Comparison of ENCODE assay signal across 18 cellular contexts in the genomic region with DNA sequence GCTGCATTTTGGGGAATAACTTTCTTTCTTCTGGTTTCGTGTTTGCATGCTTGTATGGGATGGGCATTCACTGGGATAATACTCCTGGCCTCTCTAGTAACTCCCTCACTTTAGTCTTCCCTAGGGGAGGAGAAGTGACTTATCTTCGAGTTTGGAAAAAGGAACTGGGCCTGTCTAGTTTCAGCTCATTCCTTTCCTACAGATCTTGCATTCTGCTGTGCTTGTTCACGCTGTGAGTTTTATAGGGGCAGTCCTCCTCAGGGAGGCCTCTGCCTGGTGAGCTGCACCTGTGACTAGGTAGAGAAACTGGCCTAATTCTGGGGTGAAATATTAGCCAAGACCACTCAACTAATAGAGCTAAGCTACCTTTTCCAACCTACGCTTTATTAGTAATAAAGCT. TPM values are rescaled to one million over a fixed set of nuclear protein-coding genes. Genes with fewer than 3 reads are reported as not detected.
A peak's percentile ranks its signal among the peaks of the same experiment; 100 is the strongest.
DNase-seq lines count a peak whose midpoint lies in the region; ATAC-seq and TF ChIP-seq lines count a peak whose summit lies in the region.
"Had no signal": no experiment of that assay in that cellular context is flagged by ENCODE, and none has a peak within 500 bp of the region (broad histone marks: within the 10 kb centered on the region; RNA-seq: fewer than 3 reads in every experiment).

No MANE protein-coding gene starts in this region.

- ATAC-seq in stimulated activated naive CD8-positive, alpha-beta T cell treated with anti-CD3 and anti-CD28 coated beads, Interleukin-15, amount 100 ng/mL, for 72 hours: no peak
- ATAC-seq: CD8-positive, alpha-beta T cell; GM12878 had no signal

- no peaks in the 10 kb centered on the region for H3K36me3 ChIP-seq in breast epithelium
- H3K36me3 ChIP-seq in mammary epithelial cell (ENCODE audit: insufficient read depth, low read length): no peaks in the 10 kb centered on the region
- no peaks in the 10 kb centered on the region for H3K36me3 ChIP-seq in suprapubic skin
- H3K36me3 ChIP-seq: MG63, SJCRH30 had no signal

- H3K27ac ChIP-seq in breast epithelium: peak overlapping the region in 1 of 2 donors; percentile 81
- H3K27ac ChIP-seq in mammary epithelial cell (ENCODE audit: insufficient read depth, low read depth, low read length): peak overlapping the region; percentile 89
- peak overlapping the region; percentile 78 for H3K27ac ChIP-seq in suprapubic skin

- H3K9me3 Mint-ChIP-seq in MCF 10A (ENCODE audit: unreplicated experiment): no peaks in the 10 kb centered on the region
- no peaks in the 10 kb centered on the region for H3K9me3 Mint-ChIP-seq in mesothelial cell of epicardium
- no peaks in the 10 kb centered on the region for H3K9me3 Mint-ChIP-seq in stimulated activated naive CD8-positive, alpha-beta T cell treated with anti-CD3 and anti-CD28 coated beads, Interleukin-15, amount 100 ng/mL, for 72 hours
- H3K9me3 Mint-ChIP-seq: CD8-positive, alpha-beta T cell had no signal

- H3K9me3 ChIP-seq in breast epithelium (no peaks in the 10 kb centered on the region), mammary epithelial cell (replicated peaks; ENCODE audit: insufficient read depth, low read length) (no peaks in the 10 kb centered on the region), suprapubic skin (no peaks in the 10 kb centered on the region)
- H3K9me3 ChIP-seq: MG63, SJCRH30 had no signal

- intact Hi-C loops in MCF 10A (cut with micrococcal nuclease): no loop called here
- intact Hi-C loops in breast epithelium (cut with DNase I; ENCODE audit: low total_unique reads): no loop called here
- intact Hi-C loops in mammary epithelial cell (cut with micrococcal nuclease): no loop called here

- TF ChIP-seq EP300 in suprapubic skin (IDR thresholded peaks at IDR 0.05): no peak

- peaks cover 61% of the 10 kb centered on the region for H3K79me2 ChIP-seq in mammary epithelial cell (ENCODE audit: insufficient read depth, low read length)

- H3K27ac Mint-ChIP-seq in MCF 10A (ENCODE audit: low read depth, unreplicated experiment) (peak overlapping the region; percentile 94), mesothelial cell of epicardium (peak overlapping the region; percentile 59)
- H3K27ac Mint-ChIP-seq in stimulated activated naive CD8-positive, alpha-beta T cell treated with anti-CD3 and anti-CD28 coated beads, Interleukin-15, amount 100 ng/mL, for 72 hours: no peak overlapping the region
- H3K27ac Mint-ChIP-seq: CD8-positive, alpha-beta T cell had no signal

- dilution Hi-C loops in mammary epithelial cell (cut with HindIII; ENCODE audit: low sequenced_read_pairs): no loop called here

- H3K4me3 Mint-ChIP-seq in MCF 10A (ENCODE audit: unreplicated experiment) (no peak overlapping the region), mesothelial cell of epicardium (no peak overlapping the region)
- H3K4me3 Mint-ChIP-seq in stimulated activated naive CD8-positive, alpha-beta T cell treated with anti-CD3 and anti-CD28 coated beads, Interleukin-15, amount 100 ng/mL, for 72 hours: no peak overlapping the region
- H3K4me3 Mint-ChIP-seq: CD8-positive, alpha-beta T cell had no signal

- CTCF ChIA-PET in MCF 10A (lab: Yijun Ruan, JAX) (interaction anchor here (0.6 to 1.0 kb wide), 4 partner anchors 8 to 36 kb away, joined by 3 to 4 read pairs (median 3); no protein-coding TSS in a partner anchor), mammary epithelial cell (lab: Charles Lee; ENCODE audit: low non-redundant PET) (no interaction called here), GM10248 (lab: Yijun Ruan, JAX) (interaction anchor here (1.1 to 1.2 kb wide), 4 partner anchors 9 to 35 kb away, joined by 3 to 5 read pairs (median 3); no protein-coding TSS in a partner anchor), HEK293T (lab: Yijun Ruan, JAX) (no interaction called here)

- H3K4me3 ChIP-seq in breast epithelium (no peak overlapping the region), mammary epithelial cell (replicated peaks in 1 of 3; ENCODE audit: insufficient read depth in 1 of 3, low read depth in 2 of 3, low read length in 3 of 3) (no peak overlapping the region), suprapubic skin (no peak overlapping the region)
- H3K4me3 ChIP-seq: GM12878, MG63, SJCRH30 had no signal

- H3K4me1 Mint-ChIP-seq in MCF 10A (ENCODE audit: insufficient read depth, unreplicated experiment) (peaks cover 57% of the 10 kb centered on the region), mesothelial cell of epicardium (peaks cover 35% of the 10 kb centered on the region)
- H3K4me1 Mint-ChIP-seq in stimulated activated naive CD8-positive, alpha-beta T cell treated with anti-CD3 and anti-CD28 coated beads, Interleukin-15, amount 100 ng/mL, for 72 hours: peaks cover 20% of the 10 kb centered on the region

- TF ChIP-seq POLR2A in breast epithelium (IDR thresholded peaks at IDR 0.05) (no peak), suprapubic skin (IDR thresholded peaks at IDR 0.05) (no peak)

- no peaks in the 10 kb centered on the region for H3K27me3 Mint-ChIP-seq in MCF 10A (ENCODE audit: insufficient read depth, unreplicated experiment)
- no peaks in the 10 kb centered on the region for H3K27me3 Mint-ChIP-seq in mesothelial cell of epicardium (ENCODE audit: low read depth)
- H3K27me3 Mint-ChIP-seq in stimulated activated naive CD8-positive, alpha-beta T cell treated with anti-CD3 and anti-CD28 coated beads, Interleukin-15, amount 100 ng/mL, for 72 hours: no peaks in the 10 kb centered on the region

- TF ChIP-seq CTCF in MCF 10A (IDR thresholded peaks at IDR 0.05; ENCODE audit: unreplicated experiment): no peak
- TF ChIP-seq CTCF in breast epithelium (IDR thresholded peaks at IDR 0.05): no peak
- no peak for TF ChIP-seq CTCF in mammary epithelial cell (conservative IDR thresholded peaks at IDR 0.05 in 1 of 2, IDR thresholded peaks at IDR 0.05 in 1 of 2; ENCODE audit: extremely low read depth in 1 of 2, insufficient read depth in 1 of 2, low read depth in 1 of 2, low read length in 2 of 2)
- TF ChIP-seq CTCF in mesothelial cell of epicardium (IDR thresholded peaks at IDR 0.05; ENCODE audit: unreplicated experiment): no peak
- no peak for TF ChIP-seq CTCF in suprapubic skin (IDR thresholded peaks at IDR 0.05)
- no peak for TF ChIP-seq CTCF in GM10248 (IDR thresholded peaks at IDR 0.05; ENCODE audit: control extremely low read depth, extremely low read depth, low read depth, missing control alignments)

- 17% methylated on average over 4 of the region's 4 CpGs for WGBS in mammary epithelial cell (ENCODE audit: low coverage, missing lambda C conversion rate)
- 58% methylated on average over 4 of the region's 4 CpGs for WGBS in suprapubic skin

- POLR2A ChIA-PET in MCF 10A (lab: Yijun Ruan, JAX) (interaction anchor here (1.1 to 13.2 kb wide), 16 partner anchors 7 to 244 kb away, joined by 3 to 316 read pairs (median 8); partner anchors contain the start of genes PHLPP1 and ZCCHC2), GM10248 (lab: Yijun Ruan, JAX) (no interaction called here), HEK293T (lab: Yijun Ruan, JAX) (interaction anchor here (0.8 kb wide), 1 partner anchor 9 kb away, joined by 3 read pairs; no protein-coding TSS in a partner anchor)

- H3K4me1 ChIP-seq in breast epithelium: peaks cover 0 to 6% of the 10 kb centered on the region in 2 donors
- H3K4me1 ChIP-seq in mammary epithelial cell (ENCODE audit: insufficient read depth, low read length): peaks cover 48% of the 10 kb centered on the region
- H3K4me1 ChIP-seq in suprapubic skin: peaks cover 47% of the 10 kb centered on the region

- no peak overlapping the region for H2AFZ ChIP-seq in mammary epithelial cell (ENCODE audit: low read depth, low read length)

- H3K36me3 Mint-ChIP-seq in MCF 10A (ENCODE audit: insufficient read depth, unreplicated experiment) (no peaks in the 10 kb centered on the region), mesothelial cell of epicardium (peaks cover 2% of the 10 kb centered on the region)
- H3K36me3 Mint-ChIP-seq: CD8-positive, alpha-beta T cell had no signal

- H3K4me2 ChIP-seq in mammary epithelial cell (ENCODE audit: insufficient read depth, low read depth, low read length): peak overlapping the region; percentile 76

- BruUV-seq in MCF 10A (replicated peaks; lab: Mats Ljungman, UMichigan): no TSS peak
- BruUV-seq in mammary epithelial cell (replicated peaks; lab: Mats Ljungman, UMichigan): no TSS peak

- no peaks in the 10 kb centered on the region for H3K27me3 ChIP-seq in breast epithelium
- no peaks in the 10 kb centered on the region for H3K27me3 ChIP-seq in mammary epithelial cell (ENCODE audit: insufficient read depth, low read length)
- H3K27me3 ChIP-seq in suprapubic skin: no peaks in the 10 kb centered on the region
- H3K27me3 ChIP-seq: MG63, SJCRH30 had no signal

- DNase-seq in MCF 10A (ENCODE audit: unreplicated experiment): no peak
- DNase-seq in breast epithelium (ENCODE audit: low spot score in 2 of 2): no peak
- no peak for DNase-seq in mammary epithelial cell
- no peak for DNase-seq in mesothelial cell of epicardium (ENCODE audit: low spot score in 2 of 2, unreplicated experiment in 2 of 2)
- DNase-seq in suprapubic skin (ENCODE audit: low spot score in 2 of 2): no peak
- DNase-seq in stimulated activated naive CD8-positive, alpha-beta T cell treated with anti-CD3 and anti-CD28 coated beads, Interleukin-15, amount 100 ng/mL, for 72 hours: no peak
- DNase-seq in GM10248 (ENCODE audit: extremely low spot score): no peak
- DNase-seq in HEK293T (ENCODE audit: extremely low spot score): no peak
- DNase-seq: 8988T; CD8-positive, alpha-beta T cell; DMS79; GOT3; MG63; NCI-H1417; NCI-H187 treated with DMSO at 0.1 percent for 48 hours; NK-92 treated with Interleukin-12 subunit alpha and Interleukin-12 subunit beta, amount 100 ng/mL, for 24 hours; SJCRH30 had no signal

- no peaks in the 10 kb centered on the region for H4K20me1 ChIP-seq in mammary epithelial cell (ENCODE audit: insufficient read depth, low read length)

- H3K9ac ChIP-seq in mammary epithelial cell (ENCODE audit: insufficient read depth, low read length): no peak overlapping the region

- in situ Hi-C loops in mammary epithelial cell (cut with MboI; ENCODE audit: low sequenced_read_pairs in 2 of 2): loop anchor here in 1 of 2 donors (5.0 kb wide), 1 partner anchor 49 kb away; the partner anchor contains the start of gene PHLPP1

TF ChIP-seq in HEK293T, 16 proteins besides CTCF, POLR2A, EP300 and RAD21:
- TF ChIP-seq SP1 (IDR thresholded peaks at IDR 0.05) (no peak), ARNT (IDR thresholded peaks at IDR 0.05) (no peak), SUZ12 (IDR thresholded peaks at IDR 0.05) (no peak), FOXM1 (IDR thresholded peaks at IDR 0.05; ENCODE audit: borderline replicate concordance) (no peak)

RNA-seq across cellular contexts. Expression of gene PHLPP1, which starts 50.9 kb away (rescaled TPM):
- 12.4 and 13.1 TPM in 2 replicates for total RNA-seq in MCF 10A (2022)
- 10 to 100 TPM in 2 of 3 donors, 1 to 10 TPM in 1; 9.8 to 19.9 (median 15.4) TPM for total RNA-seq in breast epithelium
- 10 to 100 TPM in 1 of 2 donors, 1 to 10 TPM in 1; 9.3 to 14.8 TPM for total RNA-seq in mammary epithelial cell
- polyA plus RNA-seq in mammary epithelial cell: 8.4 TPM
- polyA minus RNA-seq in mammary epithelial cell: 36.2 TPM
- total RNA-seq in mesothelial cell of epicardium: 20.4 to 21.2 TPM (median 21.2 TPM) in 3 replicates
- 10 to 100 TPM; 28.1 to 56.6 (median 37.1) TPM for total RNA-seq in suprapubic skin

Comparison
In these comparisons a context has a peak if more than half of its experiments do, and no peak if none do; other contexts are left out.
1. CTCF ChIA-PET loops: an anchor here in MCF 10A (0.6 to 1.0 kb wide) and GM10248 (1.1 to 1.2 kb wide); none called in mammary epithelial cell and HEK293T.
2. H3K27ac Mint-ChIP-seq: peak in MCF 10A (single experiment) and mesothelial cell of epicardium (single experiment); none in stimulated activated naive CD8-positive, alpha-beta T cell treated with anti-CD3 and anti-CD28 coated beads, Interleukin-15, amount 100 ng/mL, for 72 hours (0 of 2).